ENCODE assay signal across 8 cellular contexts in the genomic region with DNA sequence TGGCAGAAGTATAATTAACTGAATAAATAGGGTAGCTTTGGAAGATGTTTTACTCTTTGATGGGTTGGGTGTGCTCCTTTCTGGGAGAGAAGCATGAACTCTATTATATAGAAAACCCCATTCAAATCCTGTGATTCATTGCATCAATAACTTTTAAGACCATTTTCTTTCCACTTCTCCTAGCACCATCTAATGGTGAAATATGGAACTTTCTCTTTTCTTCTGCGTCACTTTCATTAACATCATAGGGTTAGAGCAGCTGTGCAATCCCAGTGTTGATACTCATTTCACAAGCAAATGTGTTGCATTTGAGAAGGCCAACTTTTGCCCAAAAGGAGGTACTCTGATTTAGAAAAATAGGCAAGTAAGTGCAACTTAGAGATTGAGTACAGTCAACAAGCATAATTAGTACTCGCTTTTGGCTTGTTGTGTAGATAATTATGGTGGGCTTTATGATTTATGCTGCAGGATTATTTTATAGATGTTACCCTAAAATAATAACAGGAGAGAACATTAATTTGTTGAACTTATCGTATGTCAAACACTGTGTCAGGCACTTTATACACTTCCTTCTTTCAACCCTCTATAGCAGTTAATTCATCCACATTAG.
DNase-seq lines count a peak whose midpoint lies in the region; ATAC-seq and TF ChIP-seq lines count a peak whose summit lies in the region.

No MANE protein-coding gene starts in this region.

- DNase-seq in Calu3 (no peak), NCI-H2227 treated with DMSO at 0.1 percent for 48 hours (lab: John Stamatoyannopoulos, UW) (peak; percentile 64), astrocyte of the cerebellum (ENCODE audit: low read depth) (peak; percentile 47), inferior parietal cortex (ENCODE audit: extremely low spot score) (peak; percentile 92), stomach (no peak)
- no peak for DNase-seq in effector memory CD4-positive, alpha-beta T cell

- intact Hi-C loops in Calu3 (cut with micrococcal nuclease; ENCODE audit: unreplicated experiment): loop anchor here (1.0 kb wide), 2 partner anchors 27 to 93 kb away; a partner anchor contains a TSS
- intact Hi-C loops in stomach (cut with DNase I; ENCODE audit: low total_unique reads): loop anchor here (5.0 kb wide), 1 partner anchor 94 kb away; a partner anchor contains a TSS

- peaks cover 0 to 29% (median 14%) of the 10 kb centered on the region in 4 donors for H3K4me1 ChIP-seq in stomach
- H3K4me1 ChIP-seq in effector memory CD4-positive, alpha-beta T cell (ENCODE audit: control insufficient read depth, insufficient read depth, low read length, poor library complexity, severe bottlenecking): no peaks in the 10 kb centered on the region

- no peaks in the 10 kb centered on the region for H3K36me3 ChIP-seq in stomach
- no peaks in the 10 kb centered on the region for H3K36me3 ChIP-seq in effector memory CD4-positive, alpha-beta T cell (ENCODE audit: control insufficient read depth, insufficient read depth, low read length)

- CTCF ChIA-PET in Calu3 (lab: Charles Lee): interaction anchor here (1.1 to 3.0 kb wide), 4 partner anchors 21 to 97 kb away, joined by 3 to 14 read pairs (median 4); a partner anchor contains a TSS

- H3K9me3 ChIP-seq in stomach: no peaks in the 10 kb centered on the region
- H3K9me3 ChIP-seq in effector memory CD4-positive, alpha-beta T cell (ENCODE audit: control insufficient read depth, low read length): no peaks in the 10 kb centered on the region

- no peak for TF ChIP-seq POLR2A in stomach (IDR thresholded peaks at IDR 0.05)

- peaks cover 57% of the 10 kb centered on the region for H3K4me1 Mint-ChIP-seq in Calu3 (ENCODE audit: low read depth, unreplicated experiment)

- H3K27ac ChIP-seq in stomach: peak overlapping the region in 1 of 5 donors; percentile 60
- no peak overlapping the region for H3K27ac ChIP-seq in effector memory CD4-positive, alpha-beta T cell (ENCODE audit: insufficient read depth, low read length, poor library complexity, severe bottlenecking)

- H3K36me3 Mint-ChIP-seq in Calu3 (ENCODE audit: insufficient read depth, unreplicated experiment): no peaks in the 10 kb centered on the region

- H3K4me3 Mint-ChIP-seq in Calu3 (ENCODE audit: low read depth, unreplicated experiment): no peak overlapping the region

- BruUV-seq in Calu3 (replicated peaks; lab: Mats Ljungman, UMichigan): no TSS peak

- no peaks in the 10 kb centered on the region for H3K27me3 Mint-ChIP-seq in Calu3 (ENCODE audit: unreplicated experiment)

- no peaks in the 10 kb centered on the region for H3K9me3 Mint-ChIP-seq in Calu3 (ENCODE audit: low read depth, unreplicated experiment)

- ATAC-seq in GM19043 (IDR thresholded peaks at IDR 0.05; ENCODE audit: low read depth, unreplicated experiment) (peak; percentile 64), HG03159 (IDR thresholded peaks at IDR 0.05; ENCODE audit: unreplicated experiment) (peak; percentile 79)

- in situ Hi-C loops in astrocyte of the cerebellum (cut with HindIII; ENCODE audit: low sequenced_read_pairs): no loop called here

- H3K27me3 ChIP-seq in stomach: no peaks in the 10 kb centered on the region
- H3K27me3 ChIP-seq in effector memory CD4-positive, alpha-beta T cell (replicated peaks; ENCODE audit: control insufficient read depth, insufficient read depth, low read length, poor library complexity, severe bottlenecking): peaks cover 3% of the 10 kb centered on the region

- H3K4me3 ChIP-seq in astrocyte of the cerebellum (ENCODE audit: low read depth, low read length) (no peak overlapping the region), stomach (no peak overlapping the region)
- no peak overlapping the region for H3K4me3 ChIP-seq in effector memory CD4-positive, alpha-beta T cell (ENCODE audit: insufficient read depth, low read depth, low read length, poor library complexity, severe bottlenecking)

- H3K27ac Mint-ChIP-seq in Calu3 (ENCODE audit: unreplicated experiment): no peak overlapping the region

- no peak for TF ChIP-seq EP300 in stomach (IDR thresholded peaks at IDR 0.05)

- 37 to 51% (median 49%) methylated on average over 3 of the region's 3 CpGs for WGBS in stomach, 5 donors

- TF ChIP-seq CTCF in Calu3 (IDR thresholded peaks at IDR 0.05; ENCODE audit: unreplicated experiment) (peak; percentile 60), astrocyte of the cerebellum (IDR thresholded peaks at IDR 0.05; ENCODE audit: low read depth, low read length, missing control alignments) (peak; percentile 62), stomach (IDR thresholded peaks at IDR 0.05) (peak in 5 of 7 experiments; percentile 45 to 67 (median 64))

Comparison
In these comparisons a context has a peak if more than half of its experiments do, and no peak if none do; other contexts are left out.
1. DNase-seq: peak in NCI-H2227 treated with DMSO at 0.1 percent for 48 hours (single experiment), astrocyte of the cerebellum (single experiment) and inferior parietal cortex (single experiment); none in Calu3 (single experiment), stomach (single experiment) and effector memory CD4-positive, alpha-beta T cell (0 of 3).
2. Peak in every context shown above with its lines, with median percentiles within 50 percentile points of each other: CTCF ChIP-seq.